Comparison of ENCODE assay signal across 8 cellular contexts in the genomic region with DNA sequence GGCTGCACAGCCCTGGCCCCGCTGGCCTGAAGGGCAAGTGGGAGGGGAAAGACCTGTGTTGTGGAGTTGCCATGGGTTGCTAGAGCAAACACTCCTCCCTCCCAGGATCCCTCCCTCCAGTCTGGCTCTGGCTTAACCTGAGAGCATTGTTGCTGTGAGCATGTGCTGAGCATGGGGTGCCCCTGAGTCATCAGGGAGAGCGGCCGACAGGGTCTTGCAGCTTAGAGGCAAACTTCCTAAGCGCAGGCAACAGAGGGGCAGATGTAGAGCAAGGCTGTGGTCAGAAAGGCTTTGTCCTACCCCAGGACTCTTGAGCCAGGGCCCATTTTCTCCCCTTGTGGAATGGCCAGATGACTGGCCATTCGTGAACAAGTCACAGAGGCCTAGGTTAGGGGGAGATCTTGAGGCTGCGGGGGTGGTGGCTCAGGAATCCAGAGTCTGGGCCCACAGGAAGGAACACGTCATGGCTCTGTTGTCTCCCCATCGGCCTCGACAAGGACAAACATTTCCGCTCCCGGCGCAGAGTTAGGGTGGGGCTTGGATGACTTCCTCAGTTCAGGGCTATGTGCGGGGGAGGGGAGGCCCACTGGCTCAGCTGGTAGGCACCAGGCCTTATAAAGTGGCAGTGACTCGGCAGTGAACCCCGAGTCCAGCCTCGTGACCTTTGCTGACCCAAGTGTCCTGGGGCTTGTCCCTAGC. TPM values are rescaled to one million over a fixed set of nuclear protein-coding genes. Genes with fewer than 3 reads are reported as not detected.
A peak's percentile ranks its signal among the peaks of the same experiment; 100 is the strongest.
DNase-seq lines count a peak whose midpoint lies in the region; ATAC-seq and TF ChIP-seq lines count a peak whose summit lies in the region.

No MANE protein-coding gene starts in this region.

- H3K27me3 Mint-ChIP-seq in T-cell (no peaks in the 10 kb centered on the region), type B pancreatic cell (no peaks in the 10 kb centered on the region)

- peak overlapping the region in 1 of 4 donors; percentile 48 for H3K4me3 ChIP-seq in adrenal gland
- H3K4me3 ChIP-seq in heart left ventricle, result peak overlapping the region in 10 of 12 donors; percentile 27 to 59 (median 44)

- peak overlapping the region; percentile 96 to 100 (median 99) for H3K27ac ChIP-seq in adrenal gland
- peak overlapping the region; percentile 91 to 100 (median 99) for H3K27ac ChIP-seq in heart left ventricle

- H3K27ac Mint-ChIP-seq in T-cell (peak overlapping the region; percentile 99), type B pancreatic cell (peak overlapping the region; percentile 100)

- intact Hi-C loops in adrenal gland (cut with DNase I) (no loop called here), heart left ventricle (cut with DNase I) (loop anchor here in 1 of 10 donors (10.0 kb wide), 1 partner anchor 497 kb away; no protein-coding TSS in a partner anchor)

- H3K36me3 ChIP-seq in adrenal gland (replicated peaks in 1 of 2) (peaks cover 0 to 40% of the 10 kb centered on the region in 2 donors), heart left ventricle (peaks cover 0 to 44% (median 40%) of the 10 kb centered on the region in 9 donors)

- CTCF ChIA-PET in T-cell (lab: Charles Lee), result no interaction called here

- peaks cover 35% of the 10 kb centered on the region for H3K36me3 Mint-ChIP-seq in T-cell
- H3K36me3 Mint-ChIP-seq in type B pancreatic cell, result peaks cover 12% of the 10 kb centered on the region

- no peaks in the 10 kb centered on the region for H3K9me3 Mint-ChIP-seq in T-cell
- no peaks in the 10 kb centered on the region for H3K9me3 Mint-ChIP-seq in type B pancreatic cell

- peaks cover 85 to 92% (median 87%) of the 10 kb centered on the region in 3 donors for H3K4me1 Mint-ChIP-seq in T-cell
- peaks cover 39% of the 10 kb centered on the region for H3K4me1 Mint-ChIP-seq in type B pancreatic cell (ENCODE audit: unreplicated experiment)

- ATAC-seq in GM19023 (IDR thresholded peaks at IDR 0.05; ENCODE audit: unreplicated experiment), result peak; percentile 27
- peak; percentile 61 to 74 (median 70) for ATAC-seq in T-cell (replicated peaks in 1 of 4)
- peak; percentile 85 to 88 (median 86) for ATAC-seq in heart left ventricle

- H3K4me1 ChIP-seq in adrenal gland (replicated peaks in 1 of 2) (peaks cover 64 to 77% of the 10 kb centered on the region in 2 donors), heart left ventricle (peaks cover 14 to 98% (median 84%) of the 10 kb centered on the region in 12 donors)

- DNase-seq in A172 (ENCODE audit: low spot score), result peak; percentile 99
- DNase-seq in HUDEP-2 (lab: John Stamatoyannopoulos, UW; ENCODE audit: unreplicated experiment in 76 of 76), result peak in 74 of 76 experiments; percentile 43 to 95 (median 83)
- DNase-seq in T-cell, result peak; percentile 81 to 97 (median 91)
- DNase-seq in adrenal gland, result peak; percentile 97 to 100 (median 99)
- peak; percentile 97 to 99 (median 98) for DNase-seq in heart left ventricle
- peak; percentile 91 for DNase-seq in pons (ENCODE audit: low spot score)
- DNase-seq in type B pancreatic cell (ENCODE audit: extremely low spot score, unreplicated experiment), result no peak

- no peak for TF ChIP-seq CTCF in adrenal gland (IDR thresholded peaks at IDR 0.05)
- no peak for TF ChIP-seq CTCF in heart left ventricle (IDR thresholded peaks at IDR 0.05)
- no peak for TF ChIP-seq CTCF in type B pancreatic cell (conservative IDR thresholded peaks at IDR 0.05)

- H3K4me3 Mint-ChIP-seq in T-cell (peak overlapping the region; percentile 61 to 85 (median 68)), type B pancreatic cell (peak overlapping the region; percentile 75)

- H3K9me3 ChIP-seq in adrenal gland (replicated peaks in 1 of 3) (no peaks in the 10 kb centered on the region), heart left ventricle (no peaks in the 10 kb centered on the region)

- TF ChIP-seq POLR2A in adrenal gland (IDR thresholded peaks at IDR 0.05) (peak in 1 of 2 donors; percentile 9), heart left ventricle (IDR thresholded peaks at IDR 0.05) (no peak)

- WGBS in adrenal gland, 4 donors, result 0 to 3% (median 1%) methylated on average over 2 to 16 of the region's 16 CpGs
- 11 to 20% (median 14%) methylated on average over 7 to 16 of the region's 16 CpGs for WGBS in heart left ventricle, 4 donors

- POLR2A ChIA-PET in T-cell (lab: Charles Lee), result interaction anchor here (0.5 to 3.9 kb wide), 4 partner anchors 11 to 496 kb away, joined by 3 to 51 read pairs (median 20); no protein-coding TSS in a partner anchor

- H3K27me3 ChIP-seq in adrenal gland (no peaks in the 10 kb centered on the region), heart left ventricle (no peaks in the 10 kb centered on the region)

RNA-seq across cellular contexts. Expression of a gene that starts 0.4 kb away (rescaled TPM):
- 6.3 TPM in 1 of 2 replicates, not detected in the other for total RNA-seq in A172 (2014; rRNA removed; shearing (Covaris generic))
- total RNA-seq in T-cell (1 to 10 TPM in 2 of 5 donors, under 1 TPM in 2, not detected in 1; 0.36 to 4.3 (median 2.3) TPM), adrenal gland (1 to 10 TPM in 7 of 8 donors, not detected in 1; 1.1 to 9.4 (median 2.6) TPM), heart left ventricle (1 to 10 TPM in 3 of 9 donors, under 1 TPM in 5, not detected in 1; 0.54 to 1.0 (median 0.82) TPM), type B pancreatic cell (ENCODE audit: low replicate concordance) (1.1 TPM in 1 of 2 replicates, not detected in the other)
- polyA plus RNA-seq in adrenal gland (10 to 100 TPM in 1 of 3 donors, 1 to 10 TPM in 1, not detected in 1; 3.0 to 10.3 TPM), heart left ventricle (1 to 10 TPM in 1 of 2 donors, under 1 TPM in 1; 0.36 to 1.7 TPM)

RNA-seq across cellular contexts. Expression of a gene that starts 0.8 kb away (rescaled TPM):
- total RNA-seq in A172 (2014; rRNA removed; shearing (Covaris generic)), result 4.8 and 9.4 TPM in 2 replicates
- total RNA-seq in T-cell, result 10 to 100 TPM; 10.1 to 56.7 (median 11.5) TPM
- total RNA-seq in adrenal gland, result 10 to 100 TPM in 7 of 8 donors, 1 to 10 TPM in 1; 8.6 to 46.3 (median 21.3) TPM
- 10 to 100 TPM in 2 of 3 donors, 1 to 10 TPM in 1; 4.8 to 67.2 (median 26.5) TPM for polyA plus RNA-seq in adrenal gland
- total RNA-seq in heart left ventricle, result 1 to 10 TPM in 8 of 9 donors, under 1 TPM in 1; 0.56 to 7.4 (median 2.8) TPM
- polyA plus RNA-seq in heart left ventricle, result 1 to 10 TPM; 2.6 to 6.2 TPM
- total RNA-seq in type B pancreatic cell (ENCODE audit: low replicate concordance), result 7.0 and 10.3 TPM in 2 replicates

RNA-seq across cellular contexts. Expression of a gene that starts 7.3 kb away (rescaled TPM):
- total RNA-seq in A172 (2014; rRNA removed; shearing (Covaris generic)), result 11.3 and 15.9 TPM in 2 replicates
- total RNA-seq in T-cell (100 to 1,000 TPM; 124 to 453 (median 136) TPM), adrenal gland (10 to 100 TPM; 11.2 to 37.5 (median 17.1) TPM), heart left ventricle (10 to 100 TPM in 2 of 9 donors, 1 to 10 TPM in 7; 4.5 to 17.9 (median 6.6) TPM), type B pancreatic cell (ENCODE audit: low replicate concordance) (18.5 and 39.1 TPM in 2 replicates)
- polyA plus RNA-seq in adrenal gland (10 to 100 TPM in 2 of 3 donors, 1 to 10 TPM in 1; 4.9 to 51.8 (median 49.4) TPM), heart left ventricle (1 to 10 TPM; 5.8 to 6.9 TPM)

RNA-seq across cellular contexts. Expression of a gene that starts 19.5 kb away (rescaled TPM):
- total RNA-seq in A172 (2014; rRNA removed; shearing (Covaris generic)), result 0.05 TPM in 1 of 2 replicates, not detected in the other
- total RNA-seq in T-cell, result 1 to 10 TPM in 4 of 5 donors, under 1 TPM in 1; 0.75 to 2.4 (median 1.6) TPM
- total RNA-seq in adrenal gland, result 1 to 10 TPM in 2 of 8 donors, under 1 TPM in 5, not detected in 1; 0.12 to 3.1 (median 0.68) TPM
- polyA plus RNA-seq in adrenal gland, result 1 to 10 TPM in 2 of 3 donors, under 1 TPM in 1; 0.09 to 6.2 (median 5.3) TPM
- under 1 TPM in 3 of 9 donors, not detected in 6; 0.09 to 0.32 (median 0.23) TPM for total RNA-seq in heart left ventricle
- polyA plus RNA-seq in heart left ventricle, result under 1 TPM; 0.06 to 0.11 TPM
- 0.48 and 0.99 TPM in 2 replicates for total RNA-seq in type B pancreatic cell (ENCODE audit: low replicate concordance)

RNA-seq across cellular contexts. Expression of a gene that starts 32.2 kb away (rescaled TPM):
- 1,717 and 1,928 TPM in 2 replicates for total RNA-seq in A172 (2014; rRNA removed; shearing (Covaris generic))
- total RNA-seq in T-cell (1,000 to 10,000 TPM; 2,713 to 2,895 (median 2,873) TPM), adrenal gland (1,000 to 10,000 TPM; 1,508 to 2,877 (median 2,320) TPM), heart left ventricle (1,000 to 10,000 TPM in 3 of 9 donors, 100 to 1,000 TPM in 6; 576 to 1,019 (median 853) TPM), type B pancreatic cell (ENCODE audit: low replicate concordance) (2,494 and 2,620 TPM in 2 replicates)
- polyA plus RNA-seq in adrenal gland (1,000 to 10,000 TPM; 1,753 to 3,127 (median 2,737) TPM), heart left ventricle (1,000 to 10,000 TPM; 1,199 to 1,848 TPM)

Comparison
In these comparisons a context has a peak if more than half of its experiments do, and no peak if none do; other contexts are left out.
1. ATAC-seq: peak in every context shown above with its lines; median percentile 86 in heart left ventricle; 70 in T-cell; 27 in GM19023.